ENCODE assay signal across 23 cellular contexts in the genomic region with DNA sequence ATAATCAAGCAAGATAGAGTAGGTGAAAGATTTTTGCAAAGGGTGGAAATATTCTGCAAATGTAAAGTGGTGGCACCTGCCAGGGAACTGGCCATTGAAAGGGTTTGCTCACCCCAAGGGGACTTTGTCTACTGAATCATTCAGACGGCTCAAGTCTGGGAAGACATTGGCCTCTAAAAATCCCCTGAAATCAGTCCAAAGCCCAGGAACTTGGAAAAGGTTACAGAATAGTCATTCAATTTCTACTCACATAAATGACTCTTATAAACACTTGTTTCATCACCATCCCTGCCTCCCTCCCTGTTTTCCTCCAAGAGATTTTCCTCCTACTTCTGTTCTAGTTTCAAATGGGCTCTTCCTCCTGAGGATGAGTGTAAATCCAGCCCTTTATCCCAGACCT. TPM values are rescaled to one million over a fixed set of nuclear protein-coding genes. Genes with fewer than 3 reads are reported as not detected.
DNase-seq lines count a peak whose midpoint lies in the region; ATAC-seq and TF ChIP-seq lines count a peak whose summit lies in the region.
"Had no signal": no experiment of that assay in that cellular context is flagged by ENCODE, and none has a peak within 500 bp of the region (broad histone marks: within the 10 kb centered on the region; RNA-seq: fewer than 3 reads in every experiment).

No MANE protein-coding gene starts in this region.

- H3K4me1 ChIP-seq in heart right ventricle (peaks cover 0 to 35% (median 20%) of the 10 kb centered on the region in 9 donors), right lobe of liver (no peaks in the 10 kb centered on the region), mucosa of descending colon (ENCODE audit: low read depth) (no peaks in the 10 kb centered on the region)

- no peak overlapping the region for H3K4me3 ChIP-seq in cardiac fibroblast (replicated peaks in 1 of 2; ENCODE audit: low read depth in 2 of 2, low read length in 2 of 2)
- H3K4me3 ChIP-seq in heart right ventricle, result no peak overlapping the region
- H3K4me3 ChIP-seq in right lobe of liver, result no peak overlapping the region
- H3K4me3 ChIP-seq in mucosa of descending colon, result no peak overlapping the region
- H3K4me3 ChIP-seq: hepatocyte, stomach, vagina had no signal

- WGBS in heart right ventricle, 2 donors, result 38 to 71% methylated on average over 1 of the region's 1 CpG
- 60% methylated on average over 1 of the region's 1 CpG for WGBS in right lobe of liver (ENCODE audit: insufficient coverage, low coverage, low lambda C conversion rate, missing lambda C conversion rate)

- H3K36me3 ChIP-seq in heart right ventricle (peaks cover 0 to 17% (median 0%) of the 10 kb centered on the region in 9 donors), right lobe of liver (no peaks in the 10 kb centered on the region), mucosa of descending colon (ENCODE audit: low read depth) (no peaks in the 10 kb centered on the region)
- H3K36me3 ChIP-seq: stomach, vagina had no signal

- TF ChIP-seq POLR2A in right lobe of liver (IDR thresholded peaks at IDR 0.05), result no peak

- no peaks in the 10 kb centered on the region for H3K9me3 ChIP-seq in heart right ventricle
- no peaks in the 10 kb centered on the region for H3K9me3 ChIP-seq in right lobe of liver
- H3K9me3 ChIP-seq in mucosa of descending colon, result no peaks in the 10 kb centered on the region
- H3K9me3 ChIP-seq: stomach, vagina had no signal

- H3K27ac ChIP-seq in heart right ventricle (peak overlapping the region in 4 of 10 donors; percentile 15 to 51 (median 33)), right lobe of liver (no peak overlapping the region)
- H3K27ac ChIP-seq: epithelial cell of prostate, hepatocyte, vagina had no signal

- H3K27me3 ChIP-seq in heart right ventricle (no peaks in the 10 kb centered on the region), right lobe of liver (no peaks in the 10 kb centered on the region)
- H3K27me3 ChIP-seq: hepatocyte, stomach, vagina had no signal

- no peaks in the 10 kb centered on the region for H3K9me3 Mint-ChIP-seq in activated T-cell treated with anti-CD3 and anti-CD28 coated beads, Interleukin-2, amount 50 U/mL, for 72 hours
- H3K9me3 Mint-ChIP-seq: activated naive CD4-positive, alpha-beta T cell treated with anti-CD3 and anti-CD28 coated beads, Interleukin-2, amount 10 ng/mL, durations not matched to agents 7 days and 5 days; CD8-positive, alpha-beta T cell had no signal

- no peak overlapping the region for H3K4me3 Mint-ChIP-seq in activated T-cell treated with anti-CD3 and anti-CD28 coated beads, Interleukin-2, amount 50 U/mL, for 72 hours
- H3K4me3 Mint-ChIP-seq: activated naive CD4-positive, alpha-beta T cell treated with anti-CD3 and anti-CD28 coated beads, Interleukin-2, amount 10 ng/mL, durations not matched to agents 7 days and 5 days; CD8-positive, alpha-beta T cell; neural crest cell had no signal

- intact Hi-C loops in heart right ventricle (cut with DNase I), result no loop called here
- intact Hi-C loops in sciatic nerve (cut with DNase I), result no loop called here
- intact Hi-C loops in right lobe of liver (cut with DNase I), result no loop called here
- intact Hi-C loops in mucosa of descending colon (cut with DNase I, micrococcal nuclease), result no loop called here

- no peaks in the 10 kb centered on the region for H3K36me3 Mint-ChIP-seq in activated T-cell treated with anti-CD3 and anti-CD28 coated beads, Interleukin-2, amount 50 U/mL, for 72 hours (ENCODE audit: insufficient read depth in 2 of 2)
- H3K36me3 Mint-ChIP-seq: activated naive CD4-positive, alpha-beta T cell treated with anti-CD3 and anti-CD28 coated beads, Interleukin-2, amount 10 ng/mL, durations not matched to agents 7 days and 5 days; CD8-positive, alpha-beta T cell had no signal

- H3K27me3 Mint-ChIP-seq in activated T-cell treated with anti-CD3 and anti-CD28 coated beads, Interleukin-2, amount 50 U/mL, for 72 hours (ENCODE audit: low read depth), result peaks cover 48% of the 10 kb centered on the region

- H3K4me1 Mint-ChIP-seq in activated T-cell treated with anti-CD3 and anti-CD28 coated beads, Interleukin-2, amount 50 U/mL, for 72 hours (ENCODE audit: low read depth), result no peaks in the 10 kb centered on the region
- H3K4me1 Mint-ChIP-seq: activated naive CD4-positive, alpha-beta T cell treated with anti-CD3 and anti-CD28 coated beads, Interleukin-2, amount 10 ng/mL, durations not matched to agents 7 days and 5 days had no signal

- no peak overlapping the region for H3K27ac Mint-ChIP-seq in activated T-cell treated with anti-CD3 and anti-CD28 coated beads, Interleukin-2, amount 50 U/mL, for 72 hours
- H3K27ac Mint-ChIP-seq: activated naive CD4-positive, alpha-beta T cell treated with anti-CD3 and anti-CD28 coated beads, Interleukin-2, amount 10 ng/mL, durations not matched to agents 7 days and 5 days; CD8-positive, alpha-beta T cell had no signal

- DNase-seq in GM03348 (ENCODE audit: low spot score) (peak; percentile 14), cardiac fibroblast (ENCODE audit: low read depth in 2 of 2) (peak; percentile 35 to 40), heart right ventricle (no peak), sciatic nerve (ENCODE audit: low spot score) (no peak), right lobe of liver (no peak), mucosa of descending colon (no peak)
- DNase-seq in activated CD4-positive, CD25-positive, alpha-beta regulatory T cell (lab: John Stamatoyannopoulos, UW), result no peak
- no peak for DNase-seq in activated T-cell treated with anti-CD3 and anti-CD28 coated beads, Interleukin-2, amount 50 U/mL, for 72 hours
- DNase-seq: activated CD4-positive, alpha-beta T cell treated with anti-CD3 and anti-CD28 coated beads, Interleukin-2, amount 50 U/mL, for 48 hours; activated naive CD4-positive, alpha-beta T cell treated with anti-CD3 and anti-CD28 coated beads, Interleukin-2, amount 10 ng/mL, durations not matched to agents 7 days and 5 days; activated T-cell treated with anti-CD3 and anti-CD28 coated beads, Interleukin-2, amount 50 U/mL, for 1 hour; CD8-positive, alpha-beta T cell; DMS79; GOT3; NCI-H187; NCI-H446 treated with DMSO at 0.1 percent for 48 hours; stimulated activated CD4-positive, alpha-beta T cell treated with anti-CD3 and anti-CD28 coated beads, Interleukin-2, amount 100 ng/mL, for 24 hours; stomach had no signal

- TF ChIP-seq CTCF in cardiac fibroblast (IDR thresholded peaks at IDR 0.05; ENCODE audit: low read depth, low read length) (no peak), heart right ventricle (IDR thresholded peaks at IDR 0.05) (no peak), right lobe of liver (IDR thresholded peaks at IDR 0.05) (no peak), mucosa of descending colon (IDR thresholded peaks at IDR 0.05) (no peak)

- ATAC-seq in heart right ventricle (peak in 6 of 8 donors; percentile 12 to 78 (median 38)), sciatic nerve (peak; percentile 74), right lobe of liver (no peak), mucosa of descending colon (no peak)
- ATAC-seq in activated T-cell treated with anti-CD3 and anti-CD28 coated beads, Interleukin-2, amount 50 U/mL, for 72 hours (replicated peaks in 1 of 2), result no peak
- ATAC-seq: CD8-positive, alpha-beta T cell had no signal

RNA-seq across cellular contexts. Expression of a gene that starts 28.5 kb away (rescaled TPM):
- total RNA-seq in heart right ventricle (10 to 100 TPM in 2 of 10 donors, 1 to 10 TPM in 8; 3.8 to 10.5 (median 5.4) TPM), sciatic nerve (8.0 TPM), right lobe of liver (1 to 10 TPM in 3 of 6 experiments, under 1 TPM in 3; 0.77 to 2.3 (median 1.2) TPM), mucosa of descending colon (1 to 10 TPM in 2 of 3 donors, under 1 TPM in 1; 0.96 to 1.6 (median 1.6) TPM)
- 1 to 10 TPM; 1.7 to 2.5 TPM for polyA plus RNA-seq in heart right ventricle
- not detected for total RNA-seq in activated T-cell treated with anti-CD3 and anti-CD28 coated beads, Interleukin-2, amount 50 U/mL, for 72 hours
- total RNA-seq: CD8-positive, alpha-beta T cell; neural crest cell had no signal
- polyA plus RNA-seq: hepatocyte, keratinocyte had no signal

Comparison
In these comparisons a context has a peak if more than half of its experiments do, and no peak if none do; other contexts are left out.
1. DNase-seq: peak in GM03348 (single experiment) and cardiac fibroblast (2 of 2); none in heart right ventricle (0 of 2), sciatic nerve (single experiment), activated CD4-positive, CD25-positive, alpha-beta regulatory T cell (0 of 4), activated T-cell treated with anti-CD3 and anti-CD28 coated beads, Interleukin-2, amount 50 U/mL, for 72 hours (0 of 2), right lobe of liver (0 of 3) and mucosa of descending colon (0 of 3).
2. ATAC-seq: peak in heart right ventricle (6 of 8) and sciatic nerve (single experiment); none in activated T-cell treated with anti-CD3 and anti-CD28 coated beads, Interleukin-2, amount 50 U/mL, for 72 hours (0 of 2), right lobe of liver (0 of 4) and mucosa of descending colon (single experiment).